Comparison of ENCODE assay signal across 17 cellular contexts in genomic region chr16:20871935-20872815, GRCh38. TPM values are rescaled to one million over a fixed set of nuclear protein-coding genes. Genes with fewer than 3 reads are reported as not detected.
DNase-seq lines count a peak whose midpoint lies in the region; ATAC-seq, FAIRE-seq and TF ChIP-seq lines count a peak whose summit lies in the region.
"Had no signal": no experiment of that assay in that cellular context is flagged by ENCODE, and none has a peak within 500 bp of the region (broad histone marks: within the 10 kb centered on the region; RNA-seq: fewer than 3 reads in every experiment).

No MANE protein-coding gene starts in this region.

- no peak overlapping the region for H3K4me3 ChIP-seq in esophagus muscularis mucosa
- H3K4me3 ChIP-seq in smooth muscle cell: no peak overlapping the region
- H3K4me3 ChIP-seq in A673 (ENCODE audit: low read depth, low read length, poor library complexity, severe bottlenecking): no peak overlapping the region
- H3K4me3 ChIP-seq: testis had no signal

- TF ChIP-seq POLR2A in GM12891 (IDR thresholded peaks at IDR 0.05; ENCODE audit: low read depth, low read length) (no peak), esophagus muscularis mucosa (IDR thresholded peaks at IDR 0.05; ENCODE audit: low read depth) (no peak)

- POLR2A ChIA-PET in T-cell (lab: Charles Lee): interaction anchor here (0.6 kb wide), 2 partner anchors 11 to 228 kb away, joined by 3 read pairs; no protein-coding TSS in a partner anchor
- POLR2A ChIA-PET in A673 (lab: Charles Lee; ENCODE audit: low non-redundant PET): no interaction called here

- TF ChIP-seq EP300 in esophagus muscularis mucosa (IDR thresholded peaks at IDR 0.05): no peak

- no peak overlapping the region for H3K9ac ChIP-seq in smooth muscle cell (ENCODE audit: low read depth)

- H3F3A ChIP-seq in smooth muscle cell (ENCODE audit: low read depth): peaks cover 3% of the 10 kb centered on the region

- in situ Hi-C loops in KBM-7 (cut with MboI; ENCODE audit: low pct_unique_long_range_greater_than_20kb, low sequenced_read_pairs): no loop called here

- peak overlapping the region; percentile 56 for H3K4me2 ChIP-seq in smooth muscle cell

- H3K27me3 ChIP-seq in esophagus muscularis mucosa: no peaks in the 10 kb centered on the region
- H3K27me3 ChIP-seq in smooth muscle cell (ENCODE audit: low read depth): no peaks in the 10 kb centered on the region
- H3K27me3 ChIP-seq in A673 (replicated peaks; ENCODE audit: insufficient read depth, low read depth, low read length, poor library complexity): no peaks in the 10 kb centered on the region
- H3K27me3 ChIP-seq: testis had no signal

- FAIRE-seq in GM12891 (lab: Jason Lieb, UNC): no peak

- CTCF ChIA-PET in T-cell (lab: Charles Lee) (no interaction called here), A673 (lab: Charles Lee) (no interaction called here)

- DNase-seq in GM12891 (ENCODE audit: insufficient read length, low spot score) (no peak), T-cell (no peak), esophagus muscularis mucosa (ENCODE audit: extremely low spot score) (no peak), smooth muscle cell (lab: John Stamatoyannopoulos, UW; ENCODE audit: unreplicated experiment) (no peak), A673 (ENCODE audit: low spot score) (no peak), NCI-H446 (lab: John Stamatoyannopoulos, UW) (no peak), Ammon's horn (ENCODE audit: low spot score) (no peak), KBM-7 (no peak)
- DNase-seq: activated gamma-delta T cell, EL, GOT3, naive B cell, NCI-H2029, NCI-H748 treated with DMSO at 0.1 percent for 48 hours, RPMI8226, testis had no signal

- peaks cover 37 to 56% (median 38%) of the 10 kb centered on the region in 3 donors for H3K4me1 Mint-ChIP-seq in T-cell

- TF ChIP-seq CTCF in esophagus muscularis mucosa (IDR thresholded peaks at IDR 0.05): no peak
- TF ChIP-seq CTCF in smooth muscle cell (IDR thresholded peaks at IDR 0.05; ENCODE audit: borderline replicate concordance, insufficient read depth, poor library complexity, severe bottlenecking): no peak
- no peak for TF ChIP-seq CTCF in A673 (conservative IDR thresholded peaks at IDR 0.05; ENCODE audit: low read depth, low read length)

- no peak for ATAC-seq in T-cell (replicated peaks in 1 of 4)

- H3K4me1 ChIP-seq in esophagus muscularis mucosa: peaks cover 79 to 91% (median 84%) of the 10 kb centered on the region in 4 donors
- peaks cover 20% of the 10 kb centered on the region for H3K4me1 ChIP-seq in smooth muscle cell (ENCODE audit: low read depth)
- peaks cover 7% of the 10 kb centered on the region for H3K4me1 ChIP-seq in A673 (ENCODE audit: insufficient read depth, low read length, poor library complexity, severe bottlenecking)

- peaks cover 0 to 4% (median 2%) of the 10 kb centered on the region in 3 donors for H3K9me3 Mint-ChIP-seq in T-cell

- H3K36me3 Mint-ChIP-seq in T-cell: peaks cover 16% of the 10 kb centered on the region
- H3K36me3 Mint-ChIP-seq: naive B cell had no signal

- peak overlapping the region; percentile 55 to 98 for H3K27ac Mint-ChIP-seq in T-cell

- peak overlapping the region; percentile 70 to 80 (median 72) for H3K27ac ChIP-seq in esophagus muscularis mucosa (replicated peaks in 1 of 4)
- H3K27ac ChIP-seq in smooth muscle cell (ENCODE audit: low read depth): peak overlapping the region; percentile 25
- H3K27ac ChIP-seq in A673 (ENCODE audit: low read depth, low read length, poor library complexity, severe bottlenecking): no peak overlapping the region
- H3K27ac ChIP-seq: VCaP had no signal

- 73% methylated on average over 9 of the region's 9 CpGs for WGBS in esophagus muscularis mucosa
- 42% methylated on average over 9 of the region's 9 CpGs for WGBS in smooth muscle cell (ENCODE audit: low lambda C conversion rate)

- H3K36me3 ChIP-seq in esophagus muscularis mucosa: no peaks in the 10 kb centered on the region
- no peaks in the 10 kb centered on the region for H3K36me3 ChIP-seq in smooth muscle cell (ENCODE audit: low read depth)
- no peaks in the 10 kb centered on the region for H3K36me3 ChIP-seq in A673 (ENCODE audit: insufficient read depth, low read length, poor library complexity, severe bottlenecking)

- peaks cover 98% of the 10 kb centered on the region for H4K20me1 ChIP-seq in smooth muscle cell (ENCODE audit: low read depth)

- no peak overlapping the region for H3K4me3 Mint-ChIP-seq in T-cell
- H3K4me3 Mint-ChIP-seq: naive B cell had no signal

- no peaks in the 10 kb centered on the region for H3K9me3 ChIP-seq in esophagus muscularis mucosa
- no peaks in the 10 kb centered on the region for H3K9me3 ChIP-seq in smooth muscle cell (replicated peaks; ENCODE audit: low read depth)
- no peaks in the 10 kb centered on the region for H3K9me3 ChIP-seq in A673 (ENCODE audit: low read depth, low read length, poor library complexity, severe bottlenecking)
- H3K9me3 ChIP-seq: testis had no signal

- no peaks in the 10 kb centered on the region for H3K27me3 Mint-ChIP-seq in T-cell
- H3K27me3 Mint-ChIP-seq: naive B cell had no signal

- BruUV-seq in A673 (replicated peaks; lab: Mats Ljungman, UMichigan): no TSS peak

- H3K79me2 ChIP-seq in smooth muscle cell (ENCODE audit: low read depth): peaks cover 91% of the 10 kb centered on the region

- intact Hi-C loops in esophagus muscularis mucosa (cut with DNase I) (no loop called here), A673 (cut with micrococcal nuclease; ENCODE audit: unreplicated experiment) (no loop called here)

- H2AFZ ChIP-seq in smooth muscle cell (ENCODE audit: low read depth): no peak overlapping the region

TF ChIP-seq in GM12891, 5 proteins besides CTCF, POLR2A, EP300 and RAD21:
- TF ChIP-seq TAF1 (IDR thresholded peaks at IDR 0.05; ENCODE audit: low read depth, low read length) (no peak), SPI1 (IDR thresholded peaks at IDR 0.05; ENCODE audit: low read depth, low read length) (peak; percentile 25; the same call in 1 of the 2 replicates), POLR2AphosphoS5 (IDR thresholded peaks at IDR 0.05; ENCODE audit: low read depth, low read length) (no peak), POU2F2 (IDR thresholded peaks at IDR 0.05; ENCODE audit: low read depth, low read length) (no peak)

RNA-seq across cellular contexts. Expression of gene DCUN1D3, which starts 28.0 kb away (rescaled TPM):
- 1.9 TPM for polyA plus RNA-seq in GM12891 (2012; ENCODE audit: low read depth, missing spikeins)
- total RNA-seq in T-cell (1 to 10 TPM; 3.3 to 7.5 (median 5.7) TPM), esophagus muscularis mucosa (10 to 100 TPM; 18.3 to 37.4 (median 27.8) TPM), smooth muscle cell (36.3 and 37.8 TPM in 2 replicates), A673 (2021) (12.4 and 12.7 TPM in 2 replicates)
- 12.6 and 13.5 TPM in 2 replicates for polyA plus RNA-seq in smooth muscle cell

RNA-seq across cellular contexts. Expression of gene LYRM1, which starts 28.4 kb away (rescaled TPM):
- polyA plus RNA-seq in GM12891 (2012; ENCODE audit: low read depth, missing spikeins): 32.4 TPM
- total RNA-seq in T-cell (10 to 100 TPM; 16.2 to 23.6 (median 19.6) TPM), esophagus muscularis mucosa (10 to 100 TPM; 38.9 to 69.2 (median 46.4) TPM), smooth muscle cell (10.2 and 18.6 TPM in 2 replicates), A673 (2021) (14.3 and 21.4 TPM in 2 replicates)
- polyA plus RNA-seq in smooth muscle cell: 11.7 and 15.3 TPM in 2 replicates
